8 cellular contexts compared by ENCODE assay signal in the genomic region with DNA sequence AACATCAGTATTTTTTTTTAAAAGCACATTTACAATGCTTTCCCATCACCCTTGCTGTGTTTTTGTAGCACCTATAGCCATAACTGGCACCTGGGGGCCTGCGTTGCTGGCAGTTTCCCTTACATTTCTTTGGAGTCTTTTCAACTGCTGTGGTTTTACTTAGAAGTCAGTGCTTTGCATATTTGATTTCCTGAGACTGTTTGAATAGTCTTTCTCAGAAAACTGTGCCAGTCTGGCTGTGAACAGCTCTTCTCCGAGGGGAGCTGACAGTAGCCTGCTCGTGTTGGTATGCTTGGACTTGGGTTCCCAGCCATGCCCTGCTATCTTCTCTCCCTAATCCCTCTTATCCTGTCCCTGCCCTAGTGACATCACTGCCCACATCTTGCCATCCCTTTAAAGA.
DNase-seq lines count a peak whose midpoint lies in the region; ATAC-seq, FAIRE-seq and TF ChIP-seq lines count a peak whose summit lies in the region.

No MANE protein-coding gene starts in this region.

- peak overlapping the region in 1 of 2 donors; percentile 25 for H3K27ac ChIP-seq in small intestine (ENCODE audit: low read depth in 1 of 2, low read length in 1 of 2)
- H3K27ac ChIP-seq in upper lobe of left lung = no peak overlapping the region

- H3K36me3 ChIP-seq in small intestine (ENCODE audit: control insufficient read depth in 2 of 2, insufficient read depth in 2 of 2, low read length in 2 of 2) = peaks cover 0 to 6% of the 10 kb centered on the region in 2 donors
- no peaks in the 10 kb centered on the region for H3K36me3 ChIP-seq in upper lobe of left lung

- peak; percentile 67 for ATAC-seq in GM19043 (IDR thresholded peaks at IDR 0.05; ENCODE audit: low read depth, unreplicated experiment)
- ATAC-seq in HG03442 (IDR thresholded peaks at IDR 0.05; ENCODE audit: unreplicated experiment) = peak; percentile 58
- ATAC-seq in upper lobe of left lung (ENCODE audit: low FRiP score in 2 of 2) = no peak

- H3K4me1 ChIP-seq in small intestine (ENCODE audit: control insufficient read depth in 2 of 2, insufficient read depth in 1 of 2, low read depth in 1 of 2, low read length in 1 of 2) (no peaks in the 10 kb centered on the region), upper lobe of left lung (peaks cover 0 to 3% (median 0%) of the 10 kb centered on the region in 4 donors)

- H3K27me3 ChIP-seq in small intestine (ENCODE audit: control insufficient read depth in 2 of 2, insufficient read depth in 2 of 2, low read length in 2 of 2) (no peaks in the 10 kb centered on the region), upper lobe of left lung (no peaks in the 10 kb centered on the region)

- FAIRE-seq in small intestine (lab: Jason Lieb, UNC) = no peak
- no peak for FAIRE-seq in RCC 7860 (lab: Jason Lieb, UNC)

- TF ChIP-seq POLR2A in upper lobe of left lung (IDR thresholded peaks at IDR 0.05) = no peak

- 56 to 68% (median 64%) methylated on average over 3 of the region's 3 CpGs for WGBS in small intestine, 3 donors
- 27 to 31% methylated on average over 3 of the region's 3 CpGs for WGBS in upper lobe of left lung, 2 donors

- DNase-seq in activated T-cell treated with anti-CD3 and anti-CD28 coated beads for 1 hour (ENCODE audit: low read depth) = peak; percentile 14
- peak; percentile 45 for DNase-seq in small intestine
- DNase-seq in globus pallidus (ENCODE audit: low spot score) = no peak
- DNase-seq in upper lobe of left lung = no peak
- no peak for DNase-seq in RCC 7860 (ENCODE audit: low spot score)
- DNase-seq in NCI-H187 treated with DMSO at 0.1 percent for 48 hours (lab: John Stamatoyannopoulos, UW) = no peak

- TF ChIP-seq EP300 in upper lobe of left lung (IDR thresholded peaks at IDR 0.05) = no peak

- H3K9me3 ChIP-seq in small intestine (ENCODE audit: control insufficient read depth, low read depth) = no peaks in the 10 kb centered on the region
- no peaks in the 10 kb centered on the region for H3K9me3 ChIP-seq in upper lobe of left lung

- H3K4me3 ChIP-seq in small intestine (ENCODE audit: low read depth in 1 of 2, low read length in 2 of 2) (no peak overlapping the region), upper lobe of left lung (no peak overlapping the region)

- TF ChIP-seq CTCF in upper lobe of left lung (IDR thresholded peaks at IDR 0.05) = no peak

Comparison
In these comparisons a context has a peak if more than half of its experiments do, and no peak if none do; other contexts are left out.
1. ATAC-seq: peak in GM19043 (single experiment) and HG03442 (single experiment); none in upper lobe of left lung (0 of 2).
2. DNase-seq: peak in activated T-cell treated with anti-CD3 and anti-CD28 coated beads for 1 hour (single experiment) and small intestine (single experiment); none in globus pallidus (single experiment), upper lobe of left lung (0 of 2), RCC 7860 (single experiment) and NCI-H187 treated with DMSO at 0.1 percent for 48 hours (single experiment).